ENCODE assay signal across 15 cellular contexts in the genomic region with DNA sequence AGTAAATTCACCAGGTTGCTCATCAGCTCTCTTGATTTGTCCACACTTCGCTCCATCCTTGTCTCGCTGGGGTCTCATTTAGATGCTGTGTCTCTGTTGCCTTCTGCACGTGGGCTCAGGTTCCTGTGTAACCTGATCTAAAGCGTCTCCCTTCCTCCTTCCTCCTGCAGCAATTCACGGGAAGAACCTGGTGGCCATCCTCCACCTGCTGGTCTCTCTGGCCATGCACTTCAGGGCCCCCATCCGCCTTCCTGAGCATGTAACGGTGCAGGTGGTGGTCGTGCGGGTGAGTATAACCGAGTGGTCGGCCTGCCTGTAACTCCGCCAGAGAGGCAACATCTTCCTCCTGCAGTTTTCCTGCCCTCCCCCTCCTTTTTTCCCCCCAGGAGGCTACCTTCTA. TPM values are rescaled to one million over a fixed set of nuclear protein-coding genes. Genes with fewer than 3 reads are reported as not detected.
"Had no signal": no experiment of that assay in that cellular context is flagged by ENCODE, and none has a peak within 500 bp of the region (broad histone marks: within the 10 kb centered on the region; RNA-seq: fewer than 3 reads in every experiment).

No MANE protein-coding gene starts in this region.

- H3K27me3 ChIP-seq: brain microvascular endothelial cell, gastroesophageal sphincter, right lobe of liver, suprapubic skin had no signal

- ATAC-seq: gastroesophageal sphincter, lower lobe of right lung, right lobe of liver had no signal

- H3K36me3 ChIP-seq: right lobe of liver had no signal

- DNase-seq: activated CD4-positive, alpha-beta memory T cell treated with anti-CD3 and anti-CD28 coated beads for 36 hours; activated CD4-positive, alpha-beta T cell treated with anti-CD3 and anti-CD28 coated beads for 1 hour; activated gamma-delta T cell; activated T-cell treated with anti-CD3 and anti-CD28 coated beads, Interleukin-2, amount 50 U/mL, for 48 hours; amygdala; effector memory CD4-positive, alpha-beta T cell; lower lobe of right lung; naive B cell; right lobe of liver; stimulated activated CD4-positive, alpha-beta T cell treated with anti-CD3 and anti-CD28 coated beads, Interleukin-2, amount 100 ng/mL, for 48 hours; stimulated activated naive CD4-positive, alpha-beta T cell treated with Interleukin-2 at 50 U/mL for 16 hours had no signal

- H3K4me1 ChIP-seq: gastroesophageal sphincter, right lobe of liver, suprapubic skin had no signal

- H3K27ac ChIP-seq: gastroesophageal sphincter, lower lobe of right lung, right lobe of liver, suprapubic skin had no signal

- H3K4me3 ChIP-seq: gastroesophageal sphincter, lower lobe of right lung, right lobe of liver, suprapubic skin had no signal

- H3K9me3 ChIP-seq: right lobe of liver, suprapubic skin had no signal

RNA-seq across cellular contexts. Expression of gene PARVG, which starts 48.0 kb away (rescaled TPM):
- total RNA-seq: epithelial cell of proximal tubule had no signal
